Comparison of ENCODE assay signal across 13 cellular contexts in genomic region chr12:18998343-18999270, GRCh38.
DNase-seq lines count a peak whose midpoint lies in the region; ATAC-seq and TF ChIP-seq lines count a peak whose summit lies in the region.
"Had no signal": no experiment of that assay in that cellular context is flagged by ENCODE, and none has a peak within 500 bp of the region (broad histone marks: within the 10 kb centered on the region; RNA-seq: fewer than 3 reads in every experiment).

No MANE protein-coding gene starts in this region.

- H3K4me3 Mint-ChIP-seq in neural progenitor cell (peak overlapping the region; percentile 11), natural killer cell (no peak overlapping the region)
- H3K4me3 Mint-ChIP-seq: activated naive CD4-positive, alpha-beta T cell treated with anti-CD3 and anti-CD28 coated beads, Interleukin-2, amount 50 U/mL, for 24 hours had no signal

- no peak for ATAC-seq in natural killer cell
- no peak for ATAC-seq in HG02852 (IDR thresholded peaks at IDR 0.05; ENCODE audit: unreplicated experiment)
- ATAC-seq: gastrocnemius medialis had no signal

- H3K4me1 Mint-ChIP-seq in neural progenitor cell = peaks cover 6% of the 10 kb centered on the region
- H3K4me1 Mint-ChIP-seq in natural killer cell = no peaks in the 10 kb centered on the region
- H3K4me1 Mint-ChIP-seq: activated naive CD4-positive, alpha-beta T cell treated with anti-CD3 and anti-CD28 coated beads, Interleukin-2, amount 50 U/mL, for 24 hours; naive B cell had no signal

- H3K9ac ChIP-seq in neural progenitor cell = no peak overlapping the region

- H3K4me2 ChIP-seq in neural progenitor cell = no peak overlapping the region

- no peaks in the 10 kb centered on the region for H4K20me1 ChIP-seq in neural progenitor cell (ENCODE audit: low read depth)

- no peak overlapping the region for H3K27ac ChIP-seq in neural progenitor cell
- H3K27ac ChIP-seq: gastrocnemius medialis, VCaP had no signal

- peaks cover 14% of the 10 kb centered on the region for H3K4me1 ChIP-seq in neural progenitor cell
- H3K4me1 ChIP-seq: gastrocnemius medialis had no signal

- in situ Hi-C loops in GM13976 (cut with MboI; ENCODE audit: low sequenced_read_pairs, unreplicated experiment) = no loop called here

- H3K27me3 ChIP-seq in neural progenitor cell = no peaks in the 10 kb centered on the region
- H3K27me3 ChIP-seq: gastrocnemius medialis had no signal

- H3F3A ChIP-seq in neural progenitor cell (ENCODE audit: low read depth) = peaks cover 14% of the 10 kb centered on the region

- intact Hi-C loops in natural killer cell (cut with micrococcal nuclease) = no loop called here

- DNase-seq in Daoy (ENCODE audit: low read depth) (peak; percentile 42), NCI-H146 (lab: John Stamatoyannopoulos, UW) (peak; percentile 61), choroid plexus epithelial cell (ENCODE audit: low read depth) (peak; percentile 39), neural progenitor cell (ENCODE audit: low spot score) (no peak), natural killer cell (no peak), NCI-H1048 (lab: John Stamatoyannopoulos, UW) (no peak), GM13976 (ENCODE audit: low spot score) (no peak)
- DNase-seq: gastrocnemius medialis, naive B cell, NCI-H526 had no signal

- no peak overlapping the region for H3K4me3 ChIP-seq in choroid plexus epithelial cell (ENCODE audit: low read depth, low read length)
- no peak overlapping the region for H3K4me3 ChIP-seq in neural progenitor cell
- H3K4me3 ChIP-seq: gastrocnemius medialis had no signal

- TF ChIP-seq CTCF in choroid plexus epithelial cell (conservative IDR thresholded peaks at IDR 0.05; ENCODE audit: low read depth, low read length) (no peak), neural progenitor cell (IDR thresholded peaks at IDR 0.05) (no peak), natural killer cell (IDR thresholded peaks at IDR 0.05) (no peak), GM13976 (IDR thresholded peaks at IDR 0.05; ENCODE audit: borderline replicate concordance, control extremely low read depth, extremely low read depth, insufficient read depth, missing control alignments) (no peak)

- H3K36me3 Mint-ChIP-seq in neural progenitor cell = peaks cover 9% of the 10 kb centered on the region
- no peaks in the 10 kb centered on the region for H3K36me3 Mint-ChIP-seq in natural killer cell
- H3K36me3 Mint-ChIP-seq: activated naive CD4-positive, alpha-beta T cell treated with anti-CD3 and anti-CD28 coated beads, Interleukin-2, amount 50 U/mL, for 24 hours had no signal

- H3K36me3 ChIP-seq in neural progenitor cell = no peaks in the 10 kb centered on the region
- H3K36me3 ChIP-seq: gastrocnemius medialis had no signal

- H2AFZ ChIP-seq in neural progenitor cell (replicated peaks) = peak overlapping the region; percentile 26

- no peaks in the 10 kb centered on the region for H3K79me2 ChIP-seq in neural progenitor cell (ENCODE audit: low read depth)

- peak overlapping the region; percentile 48 for H3K27ac Mint-ChIP-seq in neural progenitor cell
- H3K27ac Mint-ChIP-seq in natural killer cell = no peak overlapping the region
- H3K27ac Mint-ChIP-seq: activated naive CD4-positive, alpha-beta T cell treated with anti-CD3 and anti-CD28 coated beads, Interleukin-2, amount 50 U/mL, for 24 hours had no signal

- no peaks in the 10 kb centered on the region for H3K9me3 ChIP-seq in neural progenitor cell (ENCODE audit: low read depth)
- H3K9me3 ChIP-seq: gastrocnemius medialis had no signal

- H3K27me3 Mint-ChIP-seq in neural progenitor cell (ENCODE audit: insufficient read depth, low read depth) = no peaks in the 10 kb centered on the region
- no peaks in the 10 kb centered on the region for H3K27me3 Mint-ChIP-seq in natural killer cell (ENCODE audit: low read depth in 2 of 2)
- H3K27me3 Mint-ChIP-seq: activated naive CD4-positive, alpha-beta T cell treated with anti-CD3 and anti-CD28 coated beads, Interleukin-2, amount 50 U/mL, for 24 hours; naive B cell had no signal

- peaks cover 7% of the 10 kb centered on the region for H3K9me3 Mint-ChIP-seq in neural progenitor cell
- H3K9me3 Mint-ChIP-seq in natural killer cell = peaks cover 0 to 2% of the 10 kb centered on the region in 2 donors

Comparison
In these comparisons a context has a peak if more than half of its experiments do, and no peak if none do; other contexts are left out.
1. DNase-seq: peak in Daoy (single experiment), NCI-H146 (single experiment) and choroid plexus epithelial cell (single experiment); none in neural progenitor cell (single experiment), natural killer cell (single experiment), NCI-H1048 (single experiment) and GM13976 (single experiment).